ENCODE assay signal across 9 cellular contexts in the genomic region with DNA sequence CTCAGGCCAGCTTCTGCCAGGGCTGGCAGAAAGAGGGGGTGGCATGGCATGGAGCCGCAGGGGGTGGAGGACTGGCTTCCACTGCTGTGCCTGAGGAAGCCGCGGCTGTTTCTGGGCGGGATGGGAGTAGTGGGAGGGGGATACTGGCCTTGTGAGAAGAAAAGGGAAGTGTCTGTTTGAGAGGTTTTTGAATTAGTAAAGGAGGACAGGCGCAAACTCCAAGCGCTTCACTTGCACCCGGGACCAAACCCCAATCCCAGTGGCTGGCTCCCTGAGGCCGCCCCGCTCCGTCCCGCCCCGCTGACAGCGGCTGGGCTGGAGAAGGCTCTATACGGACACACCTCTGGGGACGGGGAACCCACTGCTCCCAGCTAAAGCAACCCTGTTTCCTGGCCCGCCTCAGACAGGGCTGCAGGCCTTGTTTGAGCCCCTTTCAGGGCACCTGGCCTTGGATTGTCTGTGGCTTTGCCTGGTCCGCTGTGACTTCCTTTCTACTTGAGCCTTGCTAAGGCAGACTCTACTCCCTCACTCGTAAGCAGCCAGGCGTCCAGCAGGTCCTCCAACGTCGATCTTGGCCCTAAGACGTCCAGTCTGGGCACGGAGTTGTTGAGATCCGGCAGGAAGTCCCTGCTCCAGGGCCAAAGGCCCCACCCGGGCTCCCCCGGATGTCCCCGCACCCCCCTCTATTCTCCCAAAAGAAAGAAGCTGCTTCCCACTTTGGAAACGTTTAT. TPM values are rescaled to one million over a fixed set of nuclear protein-coding genes. Genes with fewer than 3 reads are reported as not detected.
DNase-seq lines count a peak whose midpoint lies in the region; ATAC-seq and TF ChIP-seq lines count a peak whose summit lies in the region.
"Had no signal": no experiment of that assay in that cellular context is flagged by ENCODE, and none has a peak within 500 bp of the region (broad histone marks: within the 10 kb centered on the region; RNA-seq: fewer than 3 reads in every experiment).

No MANE protein-coding gene starts in this region.

- ATAC-seq in GM23338 (peak; percentile 55), HG03097 (IDR thresholded peaks at IDR 0.05; ENCODE audit: low FRiP score, unreplicated experiment) (no peak)

- H3K36me3 Mint-ChIP-seq in Caco-2 (ENCODE audit: insufficient read depth, unreplicated experiment) (peaks cover 44% of the 10 kb centered on the region), GM23338 (ENCODE audit: low read depth) (no peaks in the 10 kb centered on the region)

- peak overlapping the region; percentile 100 for H2AFZ ChIP-seq in GM23338

- CTCF ChIA-PET in Caco-2 (lab: Charles Lee), result interaction anchor here (0.6 to 3.8 kb wide), 16 partner anchors 8 to 103 kb away, joined by 3 to 50 read pairs (median 4); a partner anchor contains a TSS

- no peaks in the 10 kb centered on the region for H3K27me3 Mint-ChIP-seq in Caco-2 (ENCODE audit: insufficient read depth, unreplicated experiment)
- H3K27me3 Mint-ChIP-seq in GM23338 (ENCODE audit: insufficient read depth, low read depth, poor library complexity), result peaks cover 19% of the 10 kb centered on the region

- H3K9ac ChIP-seq in rectal smooth muscle tissue (ENCODE audit: low read length), result no peak overlapping the region

- H3K36me3 ChIP-seq in Caco-2 (ENCODE audit: control insufficient read depth, insufficient read depth, low read length), result peaks cover 5% of the 10 kb centered on the region; the same call in 1 of the 2 replicates
- no peaks in the 10 kb centered on the region for H3K36me3 ChIP-seq in GM23338 (ENCODE audit: insufficient read depth)
- H3K36me3 ChIP-seq in rectal smooth muscle tissue (ENCODE audit: control insufficient read depth, insufficient read depth, low read length), result no peaks in the 10 kb centered on the region

- H3K4me2 ChIP-seq in GM23338, result peak overlapping the region; percentile 92

- H3K27ac ChIP-seq in GM23338 (ENCODE audit: low read depth), result no peak overlapping the region
- peak overlapping the region; percentile 70 for H3K27ac ChIP-seq in rectal smooth muscle tissue (ENCODE audit: low read depth, low read length)

- H3F3A ChIP-seq in GM23338 (replicated peaks; ENCODE audit: low read depth), result 0 out of 2 replicates have a peak, but pooled peaks cover 3% of the 10 kb centered on the region

- intact Hi-C loops in Caco-2 (cut with micrococcal nuclease; ENCODE audit: unreplicated experiment), result loop anchor here (5.0 kb wide), 1 partner anchor 103 kb away; no protein-coding TSS in a partner anchor

- H3K9me3 Mint-ChIP-seq in Caco-2 (ENCODE audit: unreplicated experiment) (peaks cover 10% of the 10 kb centered on the region), GM23338 (no peaks in the 10 kb centered on the region)

- H3K4me3 Mint-ChIP-seq in Caco-2 (ENCODE audit: unreplicated experiment) (peak overlapping the region; percentile 5), GM23338 (peak overlapping the region; percentile 69)

- H3K79me2 ChIP-seq in GM23338 (replicated peaks; ENCODE audit: insufficient read depth), result no peaks in the 10 kb centered on the region

- POLR2A ChIA-PET in Caco-2 (lab: Charles Lee), result interaction anchor here (0.6 to 2.9 kb wide), 4 partner anchors 27 to 271 kb away, joined by 3 to 24 read pairs (median 12); a partner anchor contains a TSS

- H3K27me3 ChIP-seq in Caco-2 (replicated peaks; ENCODE audit: control insufficient read depth, insufficient read depth, low read length), result no peaks in the 10 kb centered on the region
- no peaks in the 10 kb centered on the region for H3K27me3 ChIP-seq in GM23338 (ENCODE audit: insufficient read depth)
- H3K27me3 ChIP-seq in rectal smooth muscle tissue (ENCODE audit: control insufficient read depth, insufficient read depth, low read length), result no peaks in the 10 kb centered on the region

- H3K9me2 ChIP-seq in GM23338 (ENCODE audit: insufficient read depth), result no peaks in the 10 kb centered on the region

- no peak for TF ChIP-seq CTCF in Caco-2 (IDR thresholded peaks at IDR 0.05; ENCODE audit: insufficient read depth in 1 of 2, low read depth in 1 of 2, low read length in 1 of 2, severe bottlenecking in 1 of 2, unreplicated experiment in 1 of 2)
- no peak for TF ChIP-seq CTCF in GM23338 (conservative IDR thresholded peaks at IDR 0.05; ENCODE audit: low read depth in 2 of 2)
- no peak for TF ChIP-seq CTCF in foreskin fibroblast (IDR thresholded peaks at IDR 0.05; ENCODE audit: low read depth, low read length)

- DNase-seq in Caco-2, result no peak
- peak; percentile 41 for DNase-seq in GM23338 (ENCODE audit: low spot score)
- peak; percentile 61 for DNase-seq in SKM-1 treated with dmso at 0.1 percent for 144 hours (lab: John Stamatoyannopoulos, UW; ENCODE audit: unreplicated experiment)
- no peak for DNase-seq in foreskin fibroblast
- DNase-seq in central memory CD4-positive, alpha-beta T cell, result no peak
- no peak for DNase-seq in NCI-H2081 (lab: John Stamatoyannopoulos, UW)

- no peaks in the 10 kb centered on the region for H4K20me1 ChIP-seq in GM23338 (replicated peaks; ENCODE audit: insufficient read depth)

- peak overlapping the region; percentile 58 for H3K27ac Mint-ChIP-seq in Caco-2 (ENCODE audit: unreplicated experiment)
- H3K27ac Mint-ChIP-seq in GM23338, result no peak overlapping the region

- H3K4me1 Mint-ChIP-seq in Caco-2 (ENCODE audit: low read depth, unreplicated experiment) (peaks cover 64% of the 10 kb centered on the region), GM23338 (peaks cover 33% of the 10 kb centered on the region)

- peaks cover 7% of the 10 kb centered on the region for H3K9me3 ChIP-seq in Caco-2

- H3K4me3 ChIP-seq in Caco-2 (ENCODE audit: low read depth, low read length) (no peak overlapping the region), GM23338 (peak overlapping the region; percentile 65), foreskin fibroblast (ENCODE audit: low read depth in 1 of 2, low read length in 2 of 2) (peak overlapping the region; percentile 33 to 40), rectal smooth muscle tissue (ENCODE audit: low read length) (peak overlapping the region; percentile 50)

- BruUV-seq in Caco-2 (replicated peaks; lab: Mats Ljungman, UMichigan), result no TSS peak

- H3K4me1 ChIP-seq in Caco-2 (peaks cover 84% of the 10 kb centered on the region), GM23338 (ENCODE audit: insufficient read depth) (peaks cover 6% of the 10 kb centered on the region; the same call in 1 of the 2 replicates), rectal smooth muscle tissue (ENCODE audit: control insufficient read depth, insufficient read depth, low read length) (peaks cover 3% of the 10 kb centered on the region)

TF ChIP-seq in GM23338, 12 proteins besides CTCF, POLR2A, EP300 and RAD21:
- no peak for TF ChIP-seq STAT1 (IDR thresholded peaks at IDR 0.05; ENCODE audit: unreplicated experiment)
- no peak for TF ChIP-seq ZNF331 (CRISPR knock-in tag; IDR thresholded peaks at IDR 0.05; ENCODE audit: low read depth)
- TF ChIP-seq EZH2 (IDR thresholded peaks at IDR 0.05; ENCODE audit: low read depth, unreplicated experiment), result no peak
- no peak for TF ChIP-seq JUNB (IDR thresholded peaks at IDR 0.05; ENCODE audit: unreplicated experiment)

RNA-seq across cellular contexts. Expression of a gene that starts 2.2 kb away (rescaled TPM):
- 872 and 913 TPM in 2 replicates for total RNA-seq in Caco-2 (2022)
- total RNA-seq in GM23338 (2014; rRNA removed; shearing (Covaris generic)), result not detected in 2 replicates
- polyA plus RNA-seq in GM23338 (2016; fragmentation: Nextera tagmentation; extraction: Ambion mirVana), result 0.60 and 1.2 TPM in 2 replicates
- total RNA-seq: NCI-H460 had no signal

RNA-seq across cellular contexts. Expression of a gene that starts 5.5 kb away (rescaled TPM):
- total RNA-seq in Caco-2 (2022), result 103 and 128 TPM in 2 replicates
- total RNA-seq in GM23338 (2014; rRNA removed; shearing (Covaris generic)), result not detected in 2 replicates
- not detected in 2 replicates for polyA plus RNA-seq in GM23338 (2016; fragmentation: Nextera tagmentation; extraction: Ambion mirVana)
- total RNA-seq: NCI-H460 had no signal

RNA-seq across cellular contexts. Expression of a gene that starts 12.1 kb away (rescaled TPM):
- 1.8 and 3.3 TPM in 2 replicates for total RNA-seq in Caco-2 (2022)
- total RNA-seq in GM23338 (2014; rRNA removed; shearing (Covaris generic)), result not detected in 2 replicates
- polyA plus RNA-seq in GM23338 (2016; fragmentation: Nextera tagmentation; extraction: Ambion mirVana), result not detected in 2 replicates
- total RNA-seq: NCI-H460 had no signal

RNA-seq across cellular contexts. Expression of a gene that starts 43.5 kb away (rescaled TPM):
- total RNA-seq in Caco-2 (2022), result 1.5 and 2.5 TPM in 2 replicates
- total RNA-seq in GM23338 (2014; rRNA removed; shearing (Covaris generic)), result 0.16 and 0.35 TPM in 2 replicates
- 0.18 TPM in 1 of 2 replicates, not detected in the other for polyA plus RNA-seq in GM23338 (2016; fragmentation: Nextera tagmentation; extraction: Ambion mirVana)
- total RNA-seq: NCI-H460 had no signal

RNA-seq across cellular contexts. Expression of a gene that starts 47.4 kb away (rescaled TPM):
- total RNA-seq in Caco-2 (2022), result 168 and 194 TPM in 2 replicates
- 52.0 and 96.7 TPM in 2 replicates for total RNA-seq in GM23338 (2014; rRNA removed; shearing (Covaris generic))
- polyA plus RNA-seq in GM23338 (2016; fragmentation: Nextera tagmentation; extraction: Ambion mirVana), result 46.8 and 55.4 TPM in 2 replicates

Comparison
In these comparisons a context has a peak if more than half of its experiments do, and no peak if none do; other contexts are left out.
1. DNase-seq: peak in GM23338 (single experiment) and SKM-1 treated with dmso at 0.1 percent for 144 hours (single experiment); none in Caco-2 (0 of 2), foreskin fibroblast (0 of 2), central memory CD4-positive, alpha-beta T cell (single experiment) and NCI-H2081 (0 of 2).
2. RNA of a gene that starts 2.2 kb away (total RNA-seq): 872 to 913 TPM in Caco-2; not detected in GM23338; every median in the first group is over 100 times any median in the second.
3. RNA of a gene that starts 5.5 kb away (total RNA-seq): 103 to 128 TPM in Caco-2; not detected in GM23338; every median in the first group is over 100 times any median in the second.